Comparison of ENCODE assay signal across 1 cellular context in the genomic region with DNA sequence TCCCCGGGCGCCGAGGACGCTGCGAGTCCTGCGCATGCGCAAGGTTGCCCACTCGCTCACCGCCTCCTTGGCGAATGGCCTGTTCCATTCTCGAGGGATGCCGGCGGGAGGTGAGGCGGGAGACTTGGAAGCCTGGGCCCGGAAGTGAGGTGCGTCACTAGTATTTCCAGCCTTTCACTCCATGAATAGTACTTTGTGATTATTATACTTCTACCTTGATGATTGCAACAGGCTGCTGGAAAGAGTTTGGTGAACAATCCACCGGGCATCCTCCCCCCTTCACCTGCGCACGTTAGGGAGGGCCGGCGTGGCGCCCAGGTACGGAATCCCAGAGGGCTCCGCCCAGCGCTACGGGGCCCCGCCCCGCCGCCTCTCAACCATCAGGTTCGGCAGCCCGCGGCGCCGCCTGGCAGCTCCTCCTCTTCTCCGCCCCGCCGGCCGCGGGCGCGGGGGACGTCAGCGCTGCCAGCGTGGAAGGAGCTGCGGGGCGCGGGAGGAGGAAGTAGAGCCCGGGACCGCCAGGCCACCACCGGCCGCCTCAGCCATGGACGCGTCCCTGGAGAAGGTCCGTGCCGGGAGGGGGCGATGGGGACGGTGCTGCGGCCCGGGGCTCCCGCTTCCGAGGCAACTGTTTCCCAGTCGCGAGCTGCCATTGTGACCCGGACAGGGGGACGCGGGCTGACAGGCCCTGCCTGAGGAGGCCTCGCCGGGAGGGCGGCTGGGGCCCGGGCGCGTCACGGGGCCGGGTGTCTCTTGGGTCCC.
TF ChIP-seq lines count a peak whose summit lies in the region.

A gene with protein sequence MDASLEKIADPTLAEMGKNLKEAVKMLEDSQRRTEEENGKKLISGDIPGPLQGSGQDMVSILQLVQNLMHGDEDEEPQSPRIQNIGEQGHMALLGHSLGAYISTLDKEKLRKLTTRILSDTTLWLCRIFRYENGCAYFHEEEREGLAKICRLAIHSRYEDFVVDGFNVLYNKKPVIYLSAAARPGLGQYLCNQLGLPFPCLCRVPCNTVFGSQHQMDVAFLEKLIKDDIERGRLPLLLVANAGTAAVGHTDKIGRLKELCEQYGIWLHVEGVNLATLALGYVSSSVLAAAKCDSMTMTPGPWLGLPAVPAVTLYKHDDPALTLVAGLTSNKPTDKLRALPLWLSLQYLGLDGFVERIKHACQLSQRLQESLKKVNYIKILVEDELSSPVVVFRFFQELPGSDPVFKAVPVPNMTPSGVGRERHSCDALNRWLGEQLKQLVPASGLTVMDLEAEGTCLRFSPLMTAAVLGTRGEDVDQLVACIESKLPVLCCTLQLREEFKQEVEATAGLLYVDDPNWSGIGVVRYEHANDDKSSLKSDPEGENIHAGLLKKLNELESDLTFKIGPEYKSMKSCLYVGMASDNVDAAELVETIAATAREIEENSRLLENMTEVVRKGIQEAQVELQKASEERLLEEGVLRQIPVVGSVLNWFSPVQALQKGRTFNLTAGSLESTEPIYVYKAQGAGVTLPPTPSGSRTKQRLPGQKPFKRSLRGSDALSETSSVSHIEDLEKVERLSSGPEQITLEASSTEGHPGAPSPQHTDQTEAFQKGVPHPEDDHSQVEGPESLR (plus strand): TSS at position 371 of the 762 bp plus-strand sequence. CDS start 174 bp downstream, at position 545.

TF ChIP-seq in HepG2, 621 proteins besides CTCF, POLR2A, EP300 and RAD21 (continued from another document and continues in another):
- TF ChIP-seq, protein P1, sequence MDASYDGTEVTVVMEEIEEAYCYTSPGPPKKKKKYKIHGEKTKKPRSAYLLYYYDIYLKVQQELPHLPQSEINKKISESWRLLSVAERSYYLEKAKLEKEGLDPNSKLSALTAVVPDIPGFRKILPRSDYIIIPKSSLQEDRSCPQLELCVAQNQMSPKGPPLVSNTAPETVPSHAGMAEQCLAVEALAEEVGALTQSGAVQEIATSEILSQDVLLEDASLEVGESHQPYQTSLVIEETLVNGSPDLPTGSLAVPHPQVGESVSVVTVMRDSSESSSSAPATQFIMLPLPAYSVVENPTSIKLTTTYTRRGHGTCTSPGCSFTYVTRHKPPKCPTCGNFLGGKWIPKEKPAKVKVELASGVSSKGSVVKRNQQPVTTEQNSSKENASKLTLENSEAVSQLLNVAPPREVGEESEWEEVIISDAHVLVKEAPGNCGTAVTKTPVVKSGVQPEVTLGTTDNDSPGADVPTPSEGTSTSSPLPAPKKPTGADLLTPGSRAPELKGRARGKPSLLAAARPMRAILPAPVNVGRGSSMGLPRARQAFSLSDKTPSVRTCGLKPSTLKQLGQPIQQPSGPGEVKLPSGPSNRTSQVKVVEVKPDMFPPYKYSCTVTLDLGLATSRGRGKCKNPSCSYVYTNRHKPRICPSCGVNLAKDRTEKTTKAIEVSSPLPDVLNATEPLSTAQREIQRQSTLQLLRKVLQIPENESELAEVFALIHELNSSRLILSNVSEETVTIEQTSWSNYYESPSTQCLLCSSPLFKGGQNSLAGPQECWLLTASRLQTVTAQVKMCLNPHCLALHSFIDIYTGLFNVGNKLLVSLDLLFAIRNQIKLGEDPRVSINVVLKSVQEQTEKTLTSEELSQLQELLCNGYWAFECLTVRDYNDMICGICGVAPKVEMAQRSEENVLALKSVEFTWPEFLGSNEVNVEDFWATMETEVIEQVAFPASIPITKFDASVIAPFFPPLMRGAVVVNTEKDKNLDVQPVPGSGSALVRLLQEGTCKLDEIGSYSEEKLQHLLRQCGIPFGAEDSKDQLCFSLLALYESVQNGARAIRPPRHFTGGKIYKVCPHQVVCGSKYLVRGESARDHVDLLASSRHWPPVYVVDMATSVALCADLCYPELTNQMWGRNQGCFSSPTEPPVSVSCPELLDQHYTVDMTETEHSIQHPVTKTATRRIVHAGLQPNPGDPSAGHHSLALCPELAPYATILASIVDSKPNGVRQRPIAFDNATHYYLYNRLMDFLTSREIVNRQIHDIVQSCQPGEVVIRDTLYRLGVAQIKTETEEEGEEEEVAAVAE (CRISPR knock-in tag; IDR thresholded peaks at IDR 0.05; ENCODE audit: borderline replicate concordance) = peak; percentile 82
- TF ChIP-seq YY1 (IDR thresholded peaks at IDR 0.05; ENCODE audit: insufficient read depth, insufficient replicate concordance, low read depth, low read length) = peak; percentile 54
- TF ChIP-seq, protein P2, sequence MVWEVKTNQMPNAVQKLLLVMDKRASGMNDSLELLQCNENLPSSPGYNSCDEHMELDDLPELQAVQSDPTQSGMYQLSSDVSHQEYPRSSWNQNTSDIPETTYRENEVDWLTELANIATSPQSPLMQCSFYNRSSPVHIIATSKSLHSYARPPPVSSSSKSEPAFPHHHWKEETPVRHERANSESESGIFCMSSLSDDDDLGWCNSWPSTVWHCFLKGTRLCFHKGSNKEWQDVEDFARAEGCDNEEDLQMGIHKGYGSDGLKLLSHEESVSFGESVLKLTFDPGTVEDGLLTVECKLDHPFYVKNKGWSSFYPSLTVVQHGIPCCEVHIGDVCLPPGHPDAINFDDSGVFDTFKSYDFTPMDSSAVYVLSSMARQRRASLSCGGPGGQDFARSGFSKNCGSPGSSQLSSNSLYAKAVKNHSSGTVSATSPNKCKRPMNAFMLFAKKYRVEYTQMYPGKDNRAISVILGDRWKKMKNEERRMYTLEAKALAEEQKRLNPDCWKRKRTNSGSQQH (CRISPR knock-in tag; IDR thresholded peaks at IDR 0.05; ENCODE audit: low read depth) = peak; percentile 38; the same call in 1 of the 2 replicates
- TF ChIP-seq, protein P3, sequence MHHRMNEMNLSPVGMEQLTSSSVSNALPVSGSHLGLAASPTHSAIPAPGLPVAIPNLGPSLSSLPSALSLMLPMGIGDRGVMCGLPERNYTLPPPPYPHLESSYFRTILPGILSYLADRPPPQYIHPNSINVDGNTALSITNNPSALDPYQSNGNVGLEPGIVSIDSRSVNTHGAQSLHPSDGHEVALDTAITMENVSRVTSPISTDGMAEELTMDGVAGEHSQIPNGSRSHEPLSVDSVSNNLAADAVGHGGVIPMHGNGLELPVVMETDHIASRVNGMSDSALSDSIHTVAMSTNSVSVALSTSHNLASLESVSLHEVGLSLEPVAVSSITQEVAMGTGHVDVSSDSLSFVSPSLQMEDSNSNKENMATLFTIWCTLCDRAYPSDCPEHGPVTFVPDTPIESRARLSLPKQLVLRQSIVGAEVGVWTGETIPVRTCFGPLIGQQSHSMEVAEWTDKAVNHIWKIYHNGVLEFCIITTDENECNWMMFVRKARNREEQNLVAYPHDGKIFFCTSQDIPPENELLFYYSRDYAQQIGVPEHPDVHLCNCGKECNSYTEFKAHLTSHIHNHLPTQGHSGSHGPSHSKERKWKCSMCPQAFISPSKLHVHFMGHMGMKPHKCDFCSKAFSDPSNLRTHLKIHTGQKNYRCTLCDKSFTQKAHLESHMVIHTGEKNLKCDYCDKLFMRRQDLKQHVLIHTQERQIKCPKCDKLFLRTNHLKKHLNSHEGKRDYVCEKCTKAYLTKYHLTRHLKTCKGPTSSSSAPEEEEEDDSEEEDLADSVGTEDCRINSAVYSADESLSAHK (CRISPR knock-in tag; IDR thresholded peaks at IDR 0.05; ENCODE audit: borderline replicate concordance) = 0 out of 2 replicates have a peak, but pooled peaks have one; percentile 41
- peak; percentile 91 for TF ChIP-seq FOXK2 (IDR thresholded peaks at IDR 0.05)
- TF ChIP-seq ZNF816 (CRISPR knock-in tag; IDR thresholded peaks at IDR 0.05; ENCODE audit: borderline replicate concordance) = peak; percentile 77; the same call in 1 of the 2 replicates
- TF ChIP-seq, protein P4, sequence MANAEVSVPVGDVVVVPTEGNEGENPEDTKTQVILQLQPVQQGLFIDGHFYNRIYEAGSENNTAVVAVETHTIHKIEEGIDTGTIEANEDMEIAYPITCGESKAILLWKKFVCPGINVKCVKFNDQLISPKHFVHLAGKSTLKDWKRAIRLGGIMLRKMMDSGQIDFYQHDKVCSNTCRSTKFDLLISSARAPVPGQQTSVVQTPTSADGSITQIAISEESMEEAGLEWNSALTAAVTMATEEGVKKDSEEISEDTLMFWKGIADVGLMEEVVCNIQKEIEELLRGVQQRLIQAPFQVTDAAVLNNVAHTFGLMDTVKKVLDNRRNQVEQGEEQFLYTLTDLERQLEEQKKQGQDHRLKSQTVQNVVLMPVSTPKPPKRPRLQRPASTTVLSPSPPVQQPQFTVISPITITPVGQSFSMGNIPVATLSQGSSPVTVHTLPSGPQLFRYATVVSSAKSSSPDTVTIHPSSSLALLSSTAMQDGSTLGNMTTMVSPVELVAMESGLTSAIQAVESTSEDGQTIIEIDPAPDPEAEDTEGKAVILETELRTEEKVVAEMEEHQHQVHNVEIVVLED (CRISPR knock-in tag; IDR thresholded peaks at IDR 0.05; ENCODE audit: borderline replicate concordance) = peak; percentile 94
- TF ChIP-seq HDAC2 (CRISPR knock-in tag; IDR thresholded peaks at IDR 0.05) = peak; percentile 68
- peak; percentile 85; the same call in 1 of the 2 replicates for TF ChIP-seq ZNF326 (CRISPR knock-in tag; IDR thresholded peaks at IDR 0.05; ENCODE audit: borderline replicate concordance)
- TF ChIP-seq HCFC1 (IDR thresholded peaks at IDR 0.05; ENCODE audit: low read depth, low read length) = peak; percentile 8; the same call in 1 of the 2 replicates
- peak; percentile 58; the same call in 1 of the 2 replicates for TF ChIP-seq MATR3 (CRISPR knock-in tag; IDR thresholded peaks at IDR 0.05)
- TF ChIP-seq, protein P5, sequence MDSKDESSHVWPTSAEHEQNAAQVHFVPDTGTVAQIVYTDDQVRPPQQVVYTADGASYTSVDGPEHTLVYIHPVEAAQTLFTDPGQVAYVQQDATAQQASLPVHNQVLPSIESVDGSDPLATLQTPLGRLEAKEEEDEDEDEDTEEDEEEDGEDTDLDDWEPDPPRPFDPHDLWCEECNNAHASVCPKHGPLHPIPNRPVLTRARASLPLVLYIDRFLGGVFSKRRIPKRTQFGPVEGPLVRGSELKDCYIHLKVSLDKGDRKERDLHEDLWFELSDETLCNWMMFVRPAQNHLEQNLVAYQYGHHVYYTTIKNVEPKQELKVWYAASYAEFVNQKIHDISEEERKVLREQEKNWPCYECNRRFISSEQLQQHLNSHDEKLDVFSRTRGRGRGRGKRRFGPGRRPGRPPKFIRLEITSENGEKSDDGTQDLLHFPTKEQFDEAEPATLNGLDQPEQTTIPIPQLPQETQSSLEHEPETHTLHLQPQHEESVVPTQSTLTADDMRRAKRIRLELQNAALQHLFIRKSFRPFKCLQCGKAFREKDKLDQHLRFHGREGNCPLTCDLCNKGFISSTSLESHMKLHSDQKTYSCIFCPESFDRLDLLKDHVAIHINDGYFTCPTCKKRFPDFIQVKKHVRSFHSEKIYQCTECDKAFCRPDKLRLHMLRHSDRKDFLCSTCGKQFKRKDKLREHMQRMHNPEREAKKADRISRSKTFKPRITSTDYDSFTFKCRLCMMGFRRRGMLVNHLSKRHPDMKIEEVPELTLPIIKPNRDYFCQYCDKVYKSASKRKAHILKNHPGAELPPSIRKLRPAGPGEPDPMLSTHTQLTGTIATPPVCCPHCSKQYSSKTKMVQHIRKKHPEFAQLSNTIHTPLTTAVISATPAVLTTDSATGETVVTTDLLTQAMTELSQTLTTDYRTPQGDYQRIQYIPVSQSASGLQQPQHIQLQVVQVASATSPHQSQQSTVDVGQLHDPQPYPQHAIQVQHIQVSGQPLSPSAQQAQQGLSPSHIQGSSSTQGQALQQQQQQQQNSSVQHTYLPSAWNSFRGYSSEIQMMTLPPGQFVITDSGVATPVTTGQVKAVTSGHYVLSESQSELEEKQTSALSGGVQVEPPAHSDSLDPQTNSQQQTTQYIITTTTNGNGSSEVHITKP (CRISPR knock-in tag; IDR thresholded peaks at IDR 0.05; ENCODE audit: low read depth) = peak; percentile 98
- TF ChIP-seq, protein P6, sequence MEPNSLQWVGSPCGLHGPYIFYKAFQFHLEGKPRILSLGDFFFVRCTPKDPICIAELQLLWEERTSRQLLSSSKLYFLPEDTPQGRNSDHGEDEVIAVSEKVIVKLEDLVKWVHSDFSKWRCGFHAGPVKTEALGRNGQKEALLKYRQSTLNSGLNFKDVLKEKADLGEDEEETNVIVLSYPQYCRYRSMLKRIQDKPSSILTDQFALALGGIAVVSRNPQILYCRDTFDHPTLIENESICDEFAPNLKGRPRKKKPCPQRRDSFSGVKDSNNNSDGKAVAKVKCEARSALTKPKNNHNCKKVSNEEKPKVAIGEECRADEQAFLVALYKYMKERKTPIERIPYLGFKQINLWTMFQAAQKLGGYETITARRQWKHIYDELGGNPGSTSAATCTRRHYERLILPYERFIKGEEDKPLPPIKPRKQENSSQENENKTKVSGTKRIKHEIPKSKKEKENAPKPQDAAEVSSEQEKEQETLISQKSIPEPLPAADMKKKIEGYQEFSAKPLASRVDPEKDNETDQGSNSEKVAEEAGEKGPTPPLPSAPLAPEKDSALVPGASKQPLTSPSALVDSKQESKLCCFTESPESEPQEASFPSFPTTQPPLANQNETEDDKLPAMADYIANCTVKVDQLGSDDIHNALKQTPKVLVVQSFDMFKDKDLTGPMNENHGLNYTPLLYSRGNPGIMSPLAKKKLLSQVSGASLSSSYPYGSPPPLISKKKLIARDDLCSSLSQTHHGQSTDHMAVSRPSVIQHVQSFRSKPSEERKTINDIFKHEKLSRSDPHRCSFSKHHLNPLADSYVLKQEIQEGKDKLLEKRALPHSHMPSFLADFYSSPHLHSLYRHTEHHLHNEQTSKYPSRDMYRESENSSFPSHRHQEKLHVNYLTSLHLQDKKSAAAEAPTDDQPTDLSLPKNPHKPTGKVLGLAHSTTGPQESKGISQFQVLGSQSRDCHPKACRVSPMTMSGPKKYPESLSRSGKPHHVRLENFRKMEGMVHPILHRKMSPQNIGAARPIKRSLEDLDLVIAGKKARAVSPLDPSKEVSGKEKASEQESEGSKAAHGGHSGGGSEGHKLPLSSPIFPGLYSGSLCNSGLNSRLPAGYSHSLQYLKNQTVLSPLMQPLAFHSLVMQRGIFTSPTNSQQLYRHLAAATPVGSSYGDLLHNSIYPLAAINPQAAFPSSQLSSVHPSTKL (CRISPR knock-in tag; IDR thresholded peaks at IDR 0.05) = peak; percentile 79; the same call in 1 of the 2 replicates
- 0 out of 2 replicates have a peak, but pooled peaks have one; percentile 52 for TF ChIP-seq ZNF549 (CRISPR knock-in tag; IDR thresholded peaks at IDR 0.05)
- peak; percentile 53; the same call in 1 of the 2 replicates for TF ChIP-seq ZNF556 (CRISPR knock-in tag; IDR thresholded peaks at IDR 0.05; ENCODE audit: borderline replicate concordance)
- TF ChIP-seq ZNF44 (CRISPR knock-in tag; IDR thresholded peaks at IDR 0.05) = 0 out of 2 replicates have a peak, but pooled peaks have one; percentile 26
- TF ChIP-seq SALL2 (CRISPR knock-in tag; IDR thresholded peaks at IDR 0.05) = peak; percentile 78
